ENCODE assay signal across 8 cellular contexts in genomic region chr5:149141957-149142851, GRCh38. TPM values are rescaled to one million over a fixed set of nuclear protein-coding genes. Genes with fewer than 3 reads are reported as not detected.
DNase-seq lines count a peak whose midpoint lies in the region; ATAC-seq and TF ChIP-seq lines count a peak whose summit lies in the region.

No MANE protein-coding gene starts in this region.

- peaks cover 28% of the 10 kb centered on the region for H3K27me3 ChIP-seq in endodermal cell (ENCODE audit: control insufficient read depth, insufficient read depth, low read length, poor library complexity, severe bottlenecking)
- H3K27me3 ChIP-seq in muscle layer of colon (ENCODE audit: control insufficient read depth in 1 of 2, insufficient read depth in 2 of 2, low read length in 2 of 2), result no peaks in the 10 kb centered on the region

- peaks cover 20% of the 10 kb centered on the region for H3K4me1 Mint-ChIP-seq in endodermal cell
- no peaks in the 10 kb centered on the region for H3K4me1 Mint-ChIP-seq in activated T-helper 1 cell treated with anti-CD3 and anti-CD28 coated beads, Interleukin-12 subunit alpha, Interleukin-12 subunit beta, Interleukin-2, Interleukin-4 antibody, amounts not matched to agents 30 ng/mL and 10 ng/mL and 1 ng/mL, durations not matched to agents 14 hours and 24 hours and 36 hours (ENCODE audit: low read depth)

- H3K27ac ChIP-seq in endodermal cell (ENCODE audit: low read depth, low read length) (no peak overlapping the region), muscle layer of colon (ENCODE audit: low read depth, low read length) (no peak overlapping the region)

- no peak for TF ChIP-seq CTCF in endodermal cell (conservative IDR thresholded peaks at IDR 0.05)

- no peaks in the 10 kb centered on the region for H3K4me1 ChIP-seq in endodermal cell (ENCODE audit: control insufficient read depth, insufficient read depth, low read length)
- no peaks in the 10 kb centered on the region for H3K4me1 ChIP-seq in muscle layer of colon (ENCODE audit: insufficient read depth, low read length)

- DNase-seq in NCI-H69 (lab: John Stamatoyannopoulos, UW) (peak; percentile 51), endodermal cell (no peak), RPMI8226 (no peak), epidermal melanocyte (ENCODE audit: insufficient read length, low spot score) (no peak)
- no peak for DNase-seq in activated T-helper 1 cell treated with anti-CD3 and anti-CD28 coated beads, Interleukin-12 subunit alpha, Interleukin-12 subunit beta, Interleukin-2, Interleukin-4 antibody, amounts not matched to agents 30 ng/mL and 10 ng/mL and 1 ng/mL, durations not matched to agents 14 hours and 24 hours and 36 hours (ENCODE audit: low spot score)
- no peak for DNase-seq in activated effector memory CD4-positive, alpha-beta T cell treated with Interleukin-2 at 50 U/mL for 16 hours

- no peaks in the 10 kb centered on the region for H3K36me3 ChIP-seq in endodermal cell (ENCODE audit: control insufficient read depth, insufficient read depth, low read length)
- no peaks in the 10 kb centered on the region for H3K36me3 ChIP-seq in muscle layer of colon (ENCODE audit: insufficient read depth, low read length)

- H3K9me3 ChIP-seq in endodermal cell (ENCODE audit: control insufficient read depth, low read length), result peaks cover 5% of the 10 kb centered on the region
- H3K9me3 ChIP-seq in muscle layer of colon (ENCODE audit: low read length), result no peaks in the 10 kb centered on the region

- peak overlapping the region; percentile 79 for H3K4me3 ChIP-seq in endodermal cell (ENCODE audit: low read length)
- H3K4me3 ChIP-seq in muscle layer of colon (ENCODE audit: low read depth in 1 of 2, low read length in 2 of 2), result peak overlapping the region; percentile 68 to 88

- H3K4me3 Mint-ChIP-seq in endodermal cell, result peak overlapping the region; percentile 53
- no peak overlapping the region for H3K4me3 Mint-ChIP-seq in activated T-helper 1 cell treated with anti-CD3 and anti-CD28 coated beads, Interleukin-12 subunit alpha, Interleukin-12 subunit beta, Interleukin-2, Interleukin-4 antibody, amounts not matched to agents 30 ng/mL and 10 ng/mL and 1 ng/mL, durations not matched to agents 14 hours and 24 hours and 36 hours

- H3K9me3 Mint-ChIP-seq in endodermal cell, result no peaks in the 10 kb centered on the region
- H3K9me3 Mint-ChIP-seq in activated T-helper 1 cell treated with anti-CD3 and anti-CD28 coated beads, Interleukin-12 subunit alpha, Interleukin-12 subunit beta, Interleukin-2, Interleukin-4 antibody, amounts not matched to agents 30 ng/mL and 10 ng/mL and 1 ng/mL, durations not matched to agents 14 hours and 24 hours and 36 hours, result no peaks in the 10 kb centered on the region

- intact Hi-C loops in activated T-helper 1 cell treated with anti-CD3 and anti-CD28 coated beads, Interleukin-12 subunit alpha, Interleukin-12 subunit beta, Interleukin-2, Interleukin-4 antibody, amounts not matched to agents 30 ng/mL and 10 ng/mL and 1 ng/mL, durations not matched to agents 14 hours and 24 hours and 36 hours (cut with micrococcal nuclease), result loop anchor here (1.0 to 2.0 kb wide), 4 partner anchors 122 to 423 kb away; no protein-coding TSS in a partner anchor

- WGBS in endodermal cell (ENCODE audit: insufficient coverage in 1 of 2, insufficient read length in 1 of 2), 2 experiments, result 81 to 100% methylated on average over 3 to 20 of the region's 20 CpGs

- H3K27me3 Mint-ChIP-seq in endodermal cell (ENCODE audit: insufficient read depth), result peaks cover 39% of the 10 kb centered on the region
- peaks cover 29% of the 10 kb centered on the region for H3K27me3 Mint-ChIP-seq in activated T-helper 1 cell treated with anti-CD3 and anti-CD28 coated beads, Interleukin-12 subunit alpha, Interleukin-12 subunit beta, Interleukin-2, Interleukin-4 antibody, amounts not matched to agents 30 ng/mL and 10 ng/mL and 1 ng/mL, durations not matched to agents 14 hours and 24 hours and 36 hours (ENCODE audit: insufficient read depth)

- H3K9ac ChIP-seq in endodermal cell (ENCODE audit: extremely low read depth, low read length, poor library complexity, severe bottlenecking) (no peak overlapping the region), muscle layer of colon (ENCODE audit: low read length) (peak overlapping the region; percentile 17)

- no peak overlapping the region for H3K27ac Mint-ChIP-seq in endodermal cell
- no peak overlapping the region for H3K27ac Mint-ChIP-seq in activated T-helper 1 cell treated with anti-CD3 and anti-CD28 coated beads, Interleukin-12 subunit alpha, Interleukin-12 subunit beta, Interleukin-2, Interleukin-4 antibody, amounts not matched to agents 30 ng/mL and 10 ng/mL and 1 ng/mL, durations not matched to agents 14 hours and 24 hours and 36 hours

- no peaks in the 10 kb centered on the region for H3K36me3 Mint-ChIP-seq in endodermal cell (ENCODE audit: low read depth)
- no peaks in the 10 kb centered on the region for H3K36me3 Mint-ChIP-seq in activated T-helper 1 cell treated with anti-CD3 and anti-CD28 coated beads, Interleukin-12 subunit alpha, Interleukin-12 subunit beta, Interleukin-2, Interleukin-4 antibody, amounts not matched to agents 30 ng/mL and 10 ng/mL and 1 ng/mL, durations not matched to agents 14 hours and 24 hours and 36 hours (ENCODE audit: low read depth)

- ATAC-seq in GM18868 (IDR thresholded peaks at IDR 0.05; ENCODE audit: unreplicated experiment), result peak; percentile 8

RNA-seq across cellular contexts. Expression of gene ABLIM3, which starts 0.9 kb away (rescaled TPM):
- total RNA-seq in endodermal cell, result under 1 TPM; 0.24 to 0.66 TPM
- polyA plus RNA-seq in endodermal cell (2013, experiment 1 of 2), result 0.18 TPM
- polyA plus RNA-seq in endodermal cell (2013, experiment 2 of 2), result 0.62 TPM
- not detected in 2 replicates for total RNA-seq in activated T-helper 1 cell treated with anti-CD3 and anti-CD28 coated beads, Interleukin-12 subunit alpha, Interleukin-12 subunit beta, Interleukin-2, Interleukin-4 antibody, amounts not matched to agents 30 ng/mL and 10 ng/mL and 1 ng/mL, durations not matched to agents 14 hours and 24 hours and 36 hours
